ENCODE assay signal across 20 cellular contexts in the genomic region with DNA sequence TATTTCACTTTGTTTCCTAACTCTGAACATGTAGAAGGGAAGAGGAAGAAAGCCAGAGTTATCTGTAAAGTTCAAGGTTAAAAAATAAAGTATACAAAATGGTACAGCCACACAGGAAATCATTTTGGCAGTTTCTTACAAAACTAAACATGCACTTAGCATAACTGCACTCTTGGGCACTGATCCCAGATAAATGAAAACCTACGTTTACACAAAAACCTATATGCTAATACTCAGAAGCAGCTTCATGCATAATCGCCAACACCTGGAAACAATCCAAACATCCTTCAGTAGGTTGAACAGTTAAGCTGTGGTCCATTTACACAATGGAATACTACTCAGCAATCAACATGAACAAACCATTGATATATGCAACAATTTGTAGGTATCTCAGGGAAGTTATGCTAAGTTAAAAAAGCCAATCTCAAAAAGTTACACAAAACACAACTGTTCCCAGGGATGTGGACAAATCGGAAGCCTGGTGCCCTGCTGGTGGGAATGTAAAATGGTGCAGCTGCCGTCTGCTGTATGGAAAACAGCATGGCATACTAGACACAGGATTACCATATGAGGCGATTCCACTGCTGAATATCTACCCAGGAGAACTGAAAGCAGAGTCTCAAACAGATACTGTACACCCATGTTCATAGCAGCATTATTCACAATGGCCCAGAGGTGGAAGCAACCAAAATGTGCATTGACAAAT.
"Had no signal": no experiment of that assay in that cellular context is flagged by ENCODE, and none has a peak within 500 bp of the region (broad histone marks: within the 10 kb centered on the region; RNA-seq: fewer than 3 reads in every experiment).

No MANE protein-coding gene starts in this region.

- H3K27ac Mint-ChIP-seq: activated naive CD4-positive, alpha-beta T cell treated with anti-CD3 and anti-CD28 coated beads for 36 hours; activated T-helper 2 cell treated with anti-CD3 and anti-CD28 coated beads, Interferon-gamma antibody, Interleukin-2, Interleukin-4, amounts not matched to agents 10 μg/mL and 5 μg/mL and 100 μg/mL, durations not matched to agents 14 hours and 24 hours and 36 hours; neural progenitor cell; stimulated activated naive CD8-positive, alpha-beta T cell treated with anti-CD3 and anti-CD28 coated beads, Interleukin-15, amount 100 ng/mL, for 72 hours had no signal

- H3K4me3 Mint-ChIP-seq: activated naive CD4-positive, alpha-beta T cell treated with anti-CD3 and anti-CD28 coated beads for 36 hours; naive B cell; neural progenitor cell; stimulated activated naive CD8-positive, alpha-beta T cell treated with anti-CD3 and anti-CD28 coated beads, Interleukin-15, amount 100 ng/mL, for 72 hours had no signal

- H3K4me1 Mint-ChIP-seq: naive B cell; neural progenitor cell; stimulated activated naive CD8-positive, alpha-beta T cell treated with anti-CD3 and anti-CD28 coated beads, Interleukin-15, amount 100 ng/mL, for 72 hours had no signal

- H3K27ac ChIP-seq: adrenal gland, esophagus squamous epithelium, gastrocnemius medialis, neural progenitor cell, parathyroid adenoma, sigmoid colon, testis, upper lobe of left lung had no signal

- H3K4me3 ChIP-seq: adrenal gland, esophagus squamous epithelium, gastrocnemius medialis, heart right ventricle, lung, neural progenitor cell, sigmoid colon, testis, upper lobe of left lung had no signal

- H3K27me3 ChIP-seq: adrenal gland, esophagus squamous epithelium, gastrocnemius medialis, heart right ventricle, neural progenitor cell, sigmoid colon, testis, upper lobe of left lung had no signal

- H3K36me3 ChIP-seq: neural progenitor cell had no signal

- H3K27me3 Mint-ChIP-seq: naive B cell; stimulated activated naive CD8-positive, alpha-beta T cell treated with anti-CD3 and anti-CD28 coated beads, Interleukin-15, amount 100 ng/mL, for 72 hours had no signal

- DNase-seq: activated CD4-positive, alpha-beta T cell treated with anti-CD3 and anti-CD28 coated beads, Interleukin-2, amount 50 U/mL, for 4 hours; activated CD4-positive, CD25-positive, alpha-beta regulatory T cell treated with anti-CD3 and anti-CD28 coated beads, Interleukin-2, amount 50 U/mL, for 72 hours; activated naive CD4-positive, alpha-beta T cell treated with anti-CD3 and anti-CD28 coated beads for 36 hours; activated T-cell treated with anti-CD3 and anti-CD28 coated beads, Interleukin-2, amount 50 U/mL, for 1 hour; esophagus squamous epithelium; gastrocnemius medialis; heart right ventricle; midbrain; naive B cell; sigmoid colon; stimulated activated CD4-positive, alpha-beta T cell treated with anti-CD3 and anti-CD28 coated beads, Interleukin-1b, Interleukin-23, amount 100 ng/mL, for 48 hours; stimulated activated naive CD8-positive, alpha-beta T cell treated with anti-CD3 and anti-CD28 coated beads, Interleukin-15, amount 100 ng/mL, for 72 hours; T-helper 9 cell; testis; upper lobe of left lung had no signal

- ATAC-seq: gastrocnemius medialis; heart right ventricle; stimulated activated naive CD8-positive, alpha-beta T cell treated with anti-CD3 and anti-CD28 coated beads, Interleukin-15, amount 100 ng/mL, for 72 hours had no signal

- H3K9me3 Mint-ChIP-seq: activated naive CD4-positive, alpha-beta T cell treated with anti-CD3 and anti-CD28 coated beads for 36 hours; activated T-helper 2 cell treated with anti-CD3 and anti-CD28 coated beads, Interferon-gamma antibody, Interleukin-2, Interleukin-4, amounts not matched to agents 10 μg/mL and 5 μg/mL and 100 μg/mL, durations not matched to agents 14 hours and 24 hours and 36 hours; naive B cell; neural progenitor cell; stimulated activated naive CD8-positive, alpha-beta T cell treated with anti-CD3 and anti-CD28 coated beads, Interleukin-15, amount 100 ng/mL, for 72 hours had no signal
